ENCODE assay signal across 8 cellular contexts in genomic region chr10:132185601-132186487, GRCh38. TPM values are rescaled to one million over a fixed set of nuclear protein-coding genes. Genes with fewer than 3 reads are reported as not detected.
DNase-seq lines count a peak whose midpoint lies in the region; ATAC-seq and TF ChIP-seq lines count a peak whose summit lies in the region.

No MANE protein-coding gene starts in this region.

- H3K4me1 ChIP-seq in ACC112 (ENCODE audit: control insufficient read depth, insufficient read depth, low read length, unreplicated experiment): no peaks in the 10 kb centered on the region
- peaks cover 12 to 41% (median 27%) of the 10 kb centered on the region in 9 donors for H3K4me1 ChIP-seq in heart right ventricle

- ATAC-seq in heart right ventricle (peak; percentile 51 to 80 (median 74)), GM19324 (IDR thresholded peaks at IDR 0.05; ENCODE audit: low FRiP score, unreplicated experiment) (no peak), GM18909 (IDR thresholded peaks at IDR 0.05; ENCODE audit: poor library complexity, unreplicated experiment) (no peak)

- TF ChIP-seq CTCF in heart right ventricle (IDR thresholded peaks at IDR 0.05): no peak

- DNase-seq in MG63: no peak
- peak; percentile 81 for DNase-seq in activated effector memory CD4-positive, alpha-beta T cell treated with anti-CD3 and anti-CD28 coated beads, Interleukin-2, amount 50 U/mL, for 16 hours
- peak in 1 of 2 donors; percentile 58 for DNase-seq in heart right ventricle
- no peak for DNase-seq in skeletal muscle cell (ENCODE audit: low read depth)
- no peak for DNase-seq in NCI-H187 treated with DMSO at 0.1 percent for 48 hours (lab: John Stamatoyannopoulos, UW)

- H3K36me3 ChIP-seq in ACC112 (ENCODE audit: insufficient read depth, low read length) (no peaks in the 10 kb centered on the region), MG63 (no peaks in the 10 kb centered on the region), heart right ventricle (no peaks in the 10 kb centered on the region)

- no peaks in the 10 kb centered on the region for H3K79me2 ChIP-seq in ACC112 (ENCODE audit: control insufficient read depth, insufficient read depth, low read length, unreplicated experiment)

- H3K4me3 ChIP-seq in ACC112 (ENCODE audit: low read depth, low read length): peak overlapping the region; percentile 51
- peak overlapping the region; percentile 41 for H3K4me3 ChIP-seq in MG63
- H3K4me3 ChIP-seq in heart right ventricle: peak overlapping the region; percentile 14 to 70 (median 52)
- H3K4me3 ChIP-seq in skeletal muscle cell (ENCODE audit: low read depth, low read length): peak overlapping the region; percentile 42

- no peak overlapping the region for H2AFZ ChIP-seq in ACC112 (ENCODE audit: low read length, unreplicated experiment)

- H3K9me3 ChIP-seq in MG63 (no peaks in the 10 kb centered on the region), heart right ventricle (no peaks in the 10 kb centered on the region)

- H3K27ac ChIP-seq in ACC112 (ENCODE audit: low read depth, low read length) (no peak overlapping the region), heart right ventricle (no peak overlapping the region)

- H3K27me3 ChIP-seq in ACC112 (ENCODE audit: insufficient read depth, low read length): peaks cover 71% of the 10 kb centered on the region
- H3K27me3 ChIP-seq in MG63: peaks cover 7% of the 10 kb centered on the region
- H3K27me3 ChIP-seq in heart right ventricle: peaks cover 0 to 62% (median 45%) of the 10 kb centered on the region in 7 donors

- intact Hi-C loops in heart right ventricle (cut with DNase I): no loop called here

- 3 to 4% methylated on average over 83 to 99 of the region's 99 CpGs for WGBS in heart right ventricle, 2 donors

RNA-seq across cellular contexts. Expression of gene DPYSL4, which starts 0.9 kb away (rescaled TPM):
- 16.5 and 22.3 TPM in 2 replicates for total RNA-seq in MG63 (2014; rRNA removed; shearing (Covaris generic); ENCODE audit: low replicate concordance)
- 10 to 100 TPM in 9 of 10 donors, 1 to 10 TPM in 1; 9.4 to 78.9 (median 32.6) TPM for total RNA-seq in heart right ventricle
- 10 to 100 TPM in 1 of 2 donors, 1 to 10 TPM in 1; 2.4 to 19.2 TPM for polyA plus RNA-seq in heart right ventricle

Comparison
In these comparisons a context has a peak if more than half of its experiments do, and no peak if none do; other contexts are left out.
1. ATAC-seq: peak in heart right ventricle (8 of 8); none in GM19324 (single experiment) and GM18909 (single experiment).
2. Peak in every context shown above with its lines, with median percentiles within 50 percentile points of each other: H3K4me3 ChIP-seq.